In the genomic region with DNA sequence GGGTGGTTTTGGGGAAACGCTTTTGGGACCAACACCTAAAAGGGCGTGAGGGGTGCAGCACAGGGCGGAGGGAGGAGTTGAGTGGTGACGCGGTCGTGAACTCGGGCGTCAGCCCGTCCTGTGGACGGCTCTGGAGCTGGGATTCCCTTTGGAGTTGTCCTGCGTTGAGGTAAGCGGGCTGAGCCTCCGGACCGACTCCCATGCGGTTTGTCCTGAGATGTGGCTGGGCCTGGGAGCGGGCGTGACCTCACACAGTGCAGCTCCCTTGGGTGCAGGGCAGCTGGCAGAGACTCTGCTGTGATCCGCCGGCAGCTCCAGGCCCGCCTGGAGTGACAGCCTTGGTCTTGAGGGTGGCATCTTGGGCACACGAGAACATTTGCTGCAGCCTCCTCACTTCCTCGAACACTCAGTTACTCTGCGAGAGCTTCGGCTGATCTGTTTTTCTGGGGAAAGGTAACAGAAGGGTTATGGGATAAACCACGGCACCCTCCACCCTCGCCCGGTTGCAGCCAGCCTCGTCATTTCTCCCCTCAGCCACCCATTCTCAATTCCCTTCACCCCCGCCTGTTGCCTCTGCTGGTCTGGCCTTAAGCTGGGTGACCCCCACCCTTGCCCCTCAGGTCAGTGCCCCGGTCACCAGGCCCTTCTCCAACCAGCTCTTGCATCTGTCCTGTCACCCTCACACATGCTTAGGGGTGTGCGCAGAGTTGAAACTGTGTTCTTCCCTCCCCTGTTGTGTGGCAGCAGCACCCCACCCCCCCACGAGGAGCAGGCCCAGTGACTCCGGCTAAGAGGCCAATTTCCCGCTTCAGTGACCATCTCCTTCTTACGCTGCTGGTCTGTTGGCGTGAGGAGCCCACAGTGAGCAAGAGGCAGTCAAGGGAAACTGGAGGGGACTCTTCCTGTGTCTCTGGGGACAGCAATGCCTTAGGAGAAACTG, we compare ENCODE assay signal across 26 cellular contexts.
DNase-seq lines count a peak whose midpoint lies in the region; ATAC-seq and TF ChIP-seq lines count a peak whose summit lies in the region.
"Had no signal": no experiment of that assay in that cellular context is flagged by ENCODE, and none has a peak within 500 bp of the region (broad histone marks: within the 10 kb centered on the region; RNA-seq: fewer than 3 reads in every experiment).

No MANE protein-coding gene starts in this region.

- no peaks in the 10 kb centered on the region for H3K36me3 Mint-ChIP-seq in natural killer cell treated with Interleukin-12 subunit alpha and Interleukin-12 subunit beta and Interleukin-15 and Interleukin-18, amount 100 ng/mL, for 72 hours
- no peaks in the 10 kb centered on the region for H3K36me3 Mint-ChIP-seq in natural killer cell
- H3K36me3 Mint-ChIP-seq: activated CD4-positive, alpha-beta memory T cell treated with anti-CD3 and anti-CD28 coated beads for 36 hours; activated naive CD8-positive, alpha-beta T cell treated with anti-CD3 and anti-CD28 coated beads, Interleukin-2, amount 10 ng/mL, durations not matched to agents 7 days and 5 days; immature natural killer cell; stimulated activated naive B cell treated with anti-CD40 and anti-IgM and Interleukin-4, amounts not matched to agents 10 μg/mL and 1 μg/mL and 100 μg/mL, for 72 hours had no signal

- H3K79me1 ChIP-seq in neuronal stem cell (ENCODE audit: low read depth, low read length): peaks cover 1% of the 10 kb centered on the region

- H3K14ac ChIP-seq in neuronal stem cell (ENCODE audit: low read length): no peak overlapping the region

- no peak overlapping the region for H3K4ac ChIP-seq in neuronal stem cell (ENCODE audit: low read length)

- no peak overlapping the region for H3K4me2 ChIP-seq in neuronal stem cell (ENCODE audit: insufficient read depth, low read length, poor library complexity, severe bottlenecking)

- H3K9me3 ChIP-seq in neuronal stem cell (replicated peaks in 1 of 2; ENCODE audit: control insufficient read depth in 2 of 2, insufficient read depth in 1 of 2, low read depth in 1 of 2, low read length in 2 of 2): no peaks in the 10 kb centered on the region
- no peaks in the 10 kb centered on the region for H3K9me3 ChIP-seq in testis
- H3K9me3 ChIP-seq: prostate gland, tibial artery had no signal

- H2AK5ac ChIP-seq in neuronal stem cell (ENCODE audit: low read depth, low read length): peak overlapping the region; percentile 91

- no peak overlapping the region for H3K4me3 Mint-ChIP-seq in natural killer cell treated with Interleukin-12 subunit alpha and Interleukin-12 subunit beta and Interleukin-15 and Interleukin-18, amount 100 ng/mL, for 72 hours
- no peak overlapping the region for H3K4me3 Mint-ChIP-seq in natural killer cell
- H3K4me3 Mint-ChIP-seq: activated B cell treated with CpG ODN at 0.5 μM for 24 hours; activated CD4-positive, alpha-beta memory T cell treated with anti-CD3 and anti-CD28 coated beads for 36 hours; activated naive CD8-positive, alpha-beta T cell treated with anti-CD3 and anti-CD28 coated beads, Interleukin-2, amount 10 ng/mL, durations not matched to agents 7 days and 5 days; immature natural killer cell; naive B cell; stimulated activated naive B cell treated with anti-CD40 and anti-IgM and Interleukin-4, amounts not matched to agents 10 μg/mL and 1 μg/mL and 100 μg/mL, for 72 hours had no signal

- H3K36me3 ChIP-seq in kidney epithelial cell (ENCODE audit: control insufficient read depth, insufficient read depth, low read length): no peaks in the 10 kb centered on the region
- no peaks in the 10 kb centered on the region for H3K36me3 ChIP-seq in neuronal stem cell (replicated peaks in 1 of 2; ENCODE audit: control insufficient read depth in 2 of 2, insufficient read depth in 2 of 2, low read length in 2 of 2)
- H3K36me3 ChIP-seq in testis (ENCODE audit: low read depth, missing control alignments): no peaks in the 10 kb centered on the region
- H3K36me3 ChIP-seq: prostate gland, tibial artery had no signal

- peak overlapping the region; percentile 67 for H3K18ac ChIP-seq in neuronal stem cell (ENCODE audit: low read length)

- no peak overlapping the region for H3K4me3 ChIP-seq in kidney epithelial cell (ENCODE audit: low read depth, low read length)
- H3K4me3 ChIP-seq in neuronal stem cell (ENCODE audit: low read length in 2 of 2): no peak overlapping the region
- H3K4me3 ChIP-seq in testis: no peak overlapping the region
- H3K4me3 ChIP-seq: prostate gland, tibial artery had no signal

- no peak for TF ChIP-seq POLR2A in testis (IDR thresholded peaks at IDR 0.05)

- no peak overlapping the region for H4K8ac ChIP-seq in neuronal stem cell (ENCODE audit: low read depth, low read length)

- H2BK120ac ChIP-seq in neuronal stem cell (ENCODE audit: low read depth, low read length): peak overlapping the region; percentile 56

- peak overlapping the region; percentile 25 for H3K23ac ChIP-seq in neuronal stem cell (ENCODE audit: low read depth, low read length, poor library complexity)

- H3K4me1 Mint-ChIP-seq in natural killer cell treated with Interleukin-12 subunit alpha and Interleukin-12 subunit beta and Interleukin-15 and Interleukin-18, amount 100 ng/mL, for 72 hours (ENCODE audit: low read depth in 2 of 2): no peaks in the 10 kb centered on the region
- H3K4me1 Mint-ChIP-seq in natural killer cell: no peaks in the 10 kb centered on the region
- H3K4me1 Mint-ChIP-seq: activated B cell treated with CpG ODN at 0.5 μM for 24 hours; activated naive CD8-positive, alpha-beta T cell treated with anti-CD3 and anti-CD28 coated beads, Interleukin-2, amount 10 ng/mL, durations not matched to agents 7 days and 5 days; immature natural killer cell had no signal

- ATAC-seq in natural killer cell treated with Interleukin-12 subunit alpha and Interleukin-12 subunit beta and Interleukin-15 and Interleukin-18, amount 100 ng/mL, for 72 hours: no peak
- ATAC-seq in natural killer cell (no peak), GM19395 (IDR thresholded peaks at IDR 0.05; ENCODE audit: unreplicated experiment) (no peak), HG02678 (IDR thresholded peaks at IDR 0.05; ENCODE audit: unreplicated experiment) (no peak)
- ATAC-seq: stimulated activated naive B cell treated with anti-CD40 and anti-IgM and Interleukin-4, amounts not matched to agents 10 μg/mL and 1 μg/mL and 100 μg/mL, for 72 hours had no signal

- peak overlapping the region; percentile 97 for H2BK12ac ChIP-seq in neuronal stem cell (ENCODE audit: low read length)

- WGBS in neuronal stem cell (ENCODE audit: extremely low coverage in 2 of 2, insufficient read length in 2 of 2, insufficient replicate concordance in 1 of 2), 2 donors: no CpG with 5 or more reads among the region's 36 CpGs
- WGBS in testis, 2 donors: 93 to 95% methylated on average over 28 to 36 of the region's 36 CpGs

- DNase-seq in natural killer cell treated with Interleukin-12 subunit alpha and Interleukin-12 subunit beta and Interleukin-15 and Interleukin-18, amount 100 ng/mL, for 72 hours (ENCODE audit: low spot score): peak; percentile 44
- DNase-seq in natural killer cell (no peak), kidney epithelial cell (ENCODE audit: low read depth) (peak; percentile 23), neuronal stem cell (ENCODE audit: low spot score) (no peak), testis (no peak), NCI-H345 (lab: John Stamatoyannopoulos, UW) (no peak)
- DNase-seq: activated B cell treated with CpG ODN at 0.5 μM for 24 hours; activated CD4-positive, alpha-beta memory T cell treated with anti-CD3 and anti-CD28 coated beads for 36 hours; activated effector memory CD4-positive, alpha-beta T cell treated with Interleukin-2 at 50 U/mL for 16 hours; activated naive CD8-positive, alpha-beta T cell treated with anti-CD3 and anti-CD28 coated beads, Interleukin-2, amount 10 ng/mL, durations not matched to agents 7 days and 5 days; Calu3; cerebellar nuclear complex; EL; GOT3; immature natural killer cell; KBM-7; naive B cell; NCI-H1694 treated with DMSO at 0.1 percent for 48 hours; small intestine; stimulated activated CD4-positive, alpha-beta T cell treated with anti-CD3 and anti-CD28 coated beads, Interleukin-2, amount 100 ng/mL, for 48 hours; stimulated activated naive B cell treated with anti-CD40 and anti-IgM and Interleukin-4, amounts not matched to agents 10 μg/mL and 1 μg/mL and 100 μg/mL, for 72 hours; T1000 had no signal

- H3K27ac ChIP-seq in neuronal stem cell (replicated peaks; ENCODE audit: low read length): no peak overlapping the region
- H3K27ac ChIP-seq in testis: no peak overlapping the region
- H3K27ac ChIP-seq: prostate gland had no signal

- no peaks in the 10 kb centered on the region for H3K9me3 Mint-ChIP-seq in natural killer cell treated with Interleukin-12 subunit alpha and Interleukin-12 subunit beta and Interleukin-15 and Interleukin-18, amount 100 ng/mL, for 72 hours
- no peaks in the 10 kb centered on the region for H3K9me3 Mint-ChIP-seq in natural killer cell
- H3K9me3 Mint-ChIP-seq: activated naive CD8-positive, alpha-beta T cell treated with anti-CD3 and anti-CD28 coated beads, Interleukin-2, amount 10 ng/mL, durations not matched to agents 7 days and 5 days; immature natural killer cell had no signal

- peak overlapping the region; percentile 85 for H2BK5ac ChIP-seq in neuronal stem cell (ENCODE audit: low read length)

- peak overlapping the region; percentile 88 for H2BK15ac ChIP-seq in neuronal stem cell (ENCODE audit: low read length)

- H3K27me3 ChIP-seq in kidney epithelial cell (ENCODE audit: control insufficient read depth, insufficient read depth, low read length) (no peaks in the 10 kb centered on the region), neuronal stem cell (ENCODE audit: control insufficient read depth in 3 of 3, insufficient read depth in 3 of 3, low read depth in 1 of 3, low read length in 3 of 3) (peaks cover 0 to 4% (median 0%) of the 10 kb centered on the region in 3 experiments), testis (no peaks in the 10 kb centered on the region)
- H3K27me3 ChIP-seq: tibial artery had no signal

- H3K9ac ChIP-seq in neuronal stem cell (ENCODE audit: low read depth, low read length, poor library complexity): no peak overlapping the region

- H3K27ac Mint-ChIP-seq in natural killer cell treated with Interleukin-12 subunit alpha and Interleukin-12 subunit beta and Interleukin-15 and Interleukin-18, amount 100 ng/mL, for 72 hours: no peak overlapping the region
- H3K27ac Mint-ChIP-seq in natural killer cell: no peak overlapping the region
- H3K27ac Mint-ChIP-seq: activated B cell treated with CpG ODN at 0.5 μM for 24 hours; activated CD4-positive, alpha-beta memory T cell treated with anti-CD3 and anti-CD28 coated beads for 36 hours; activated naive CD8-positive, alpha-beta T cell treated with anti-CD3 and anti-CD28 coated beads, Interleukin-2, amount 10 ng/mL, durations not matched to agents 7 days and 5 days; immature natural killer cell; naive B cell; stimulated activated naive B cell treated with anti-CD40 and anti-IgM and Interleukin-4, amounts not matched to agents 10 μg/mL and 1 μg/mL and 100 μg/mL, for 72 hours had no signal

- intact Hi-C loops in natural killer cell (cut with micrococcal nuclease) (no loop called here), testis (cut with DNase I; ENCODE audit: low total_unique reads) (no loop called here)

- peaks cover 8 to 23% of the 10 kb centered on the region in 2 donors for H3K4me1 ChIP-seq in neuronal stem cell (ENCODE audit: control insufficient read depth in 2 of 2, insufficient read depth in 1 of 2, low read depth in 1 of 2, low read length in 2 of 2)
- H3K4me1 ChIP-seq in testis: peaks cover 7% of the 10 kb centered on the region
- H3K4me1 ChIP-seq: prostate gland had no signal

- peaks cover 6% of the 10 kb centered on the region in 2 donors for H3K27me3 Mint-ChIP-seq in natural killer cell treated with Interleukin-12 subunit alpha and Interleukin-12 subunit beta and Interleukin-15 and Interleukin-18, amount 100 ng/mL, for 72 hours
- peaks cover 0 to 3% of the 10 kb centered on the region in 2 donors for H3K27me3 Mint-ChIP-seq in natural killer cell (ENCODE audit: low read depth in 2 of 2)

- TF ChIP-seq CTCF in natural killer cell (IDR thresholded peaks at IDR 0.05): no peak
- no peak for TF ChIP-seq CTCF in kidney epithelial cell (IDR thresholded peaks at IDR 0.05; ENCODE audit: insufficient read depth, low read length, poor library complexity, severe bottlenecking)
- no peak for TF ChIP-seq CTCF in testis (IDR thresholded peaks at IDR 0.05)

- no peak overlapping the region for H4K91ac ChIP-seq in neuronal stem cell (ENCODE audit: low read depth, low read length, poor library complexity)

- no peak overlapping the region for H2AFZ ChIP-seq in neuronal stem cell (ENCODE audit: low read length)

Comparison
In these comparisons a context has a peak if more than half of its experiments do, and no peak if none do; other contexts are left out.
1. DNase-seq: peak in natural killer cell treated with Interleukin-12 subunit alpha and Interleukin-12 subunit beta and Interleukin-15 and Interleukin-18, amount 100 ng/mL, for 72 hours (single experiment) and kidney epithelial cell (single experiment); none in natural killer cell (single experiment), neuronal stem cell (single experiment), testis (single experiment) and NCI-H345 (single experiment).